In the genomic region with DNA sequence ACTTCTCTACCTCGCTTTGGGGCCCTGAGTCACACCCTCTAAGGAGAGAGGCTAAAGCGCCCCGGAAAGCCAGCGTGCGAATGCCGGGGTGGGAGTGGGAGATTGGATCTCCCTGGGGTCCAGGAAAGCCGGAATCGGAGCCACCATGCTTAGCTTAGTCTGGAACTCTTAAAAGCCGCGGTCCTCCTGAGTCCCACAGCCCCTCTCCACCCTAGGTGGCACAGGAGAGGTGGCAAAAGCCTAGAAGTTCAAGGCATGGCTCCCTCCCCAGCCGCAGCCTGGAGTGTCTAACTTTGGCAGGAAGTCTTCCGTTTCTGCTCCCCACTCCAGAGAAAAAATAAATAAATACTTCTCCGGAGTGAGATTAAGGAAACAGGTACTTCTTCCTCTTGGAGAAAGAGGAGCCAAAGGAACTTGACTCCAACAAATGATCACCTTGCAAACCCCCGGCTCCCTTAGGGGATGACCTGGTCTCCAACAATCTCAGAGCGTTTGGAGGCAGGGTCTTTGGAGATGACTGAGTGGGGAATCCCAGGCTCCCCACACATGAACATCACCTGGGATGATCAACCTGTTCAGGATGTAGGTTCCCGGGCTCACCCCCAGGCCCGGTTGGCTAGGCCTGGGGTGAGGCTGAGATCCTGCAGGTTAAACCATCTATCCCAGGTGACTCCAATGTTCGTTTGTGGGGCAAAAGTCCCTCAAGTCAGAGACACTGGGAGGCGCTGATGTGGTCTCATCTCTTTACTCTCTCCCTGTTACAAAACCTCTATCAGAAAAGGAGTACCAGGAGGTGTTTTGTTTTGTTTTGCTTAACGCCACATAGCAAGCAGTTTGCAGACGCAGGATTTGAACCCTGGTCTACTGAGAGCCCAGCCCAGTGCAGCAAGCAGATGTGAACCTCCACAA, we compare ENCODE assay signal across 10 cellular contexts. TPM values are rescaled to one million over a fixed set of nuclear protein-coding genes. Genes with fewer than 3 reads are reported as not detected.
DNase-seq lines count a peak whose midpoint lies in the region; ATAC-seq, FAIRE-seq and TF ChIP-seq lines count a peak whose summit lies in the region.
"Had no signal": no experiment of that assay in that cellular context is flagged by ENCODE, and none has a peak within 500 bp of the region (broad histone marks: within the 10 kb centered on the region; RNA-seq: fewer than 3 reads in every experiment).

No MANE protein-coding gene starts in this region.

- POLR2A ChIA-PET in activated CD4-positive, alpha-beta T cell treated with anti-CD3 and anti-CD28 coated beads, Interleukin-2, amount 10 ng/mL, durations not matched to agents 7 days and 5 days (lab: Charles Lee): interaction anchor here (0.5 kb wide), 1 partner anchor 12 kb away, joined by 3 read pairs; no protein-coding TSS in a partner anchor
- POLR2A ChIA-PET in WTC11 (lab: Charles Lee): no interaction called here

- no peak for FAIRE-seq in kidney (lab: Jason Lieb, UNC)

- intact Hi-C loops in kidney (cut with DNase I): no loop called here

- H3K9ac ChIP-seq in kidney (ENCODE audit: low read length in 2 of 2): peak overlapping the region in 1 of 2 donors; percentile 80

- peaks cover 17 to 33% of the 10 kb centered on the region in 2 donors for H3K4me1 ChIP-seq in kidney (ENCODE audit: control insufficient read depth in 1 of 2, insufficient read depth in 1 of 2, low read depth in 1 of 2, low read length in 2 of 2)
- H3K4me1 ChIP-seq in foreskin keratinocyte: no peaks in the 10 kb centered on the region

- no peaks in the 10 kb centered on the region for H3K9me3 ChIP-seq in kidney (ENCODE audit: control insufficient read depth in 1 of 2, low read length in 2 of 2)

- H3K27ac ChIP-seq in kidney (ENCODE audit: low read depth in 2 of 2, low read length in 2 of 2): peak overlapping the region; percentile 72 to 74
- H3K27ac ChIP-seq in substantia nigra (ENCODE audit: low read depth, low read length, poor library complexity, severe bottlenecking): peak overlapping the region; percentile 49
- H3K27ac ChIP-seq in foreskin keratinocyte: no peak overlapping the region

- peaks cover 57% of the 10 kb centered on the region for H3K27me3 ChIP-seq in foreskin keratinocyte

- peak overlapping the region; percentile 76 to 83 for H3K4me3 ChIP-seq in kidney (ENCODE audit: low read length in 2 of 2)

- no peaks in the 10 kb centered on the region for H3K9me3 Mint-ChIP-seq in activated CD4-positive, alpha-beta T cell treated with anti-CD3 and anti-CD28 coated beads, Interleukin-2, amount 10 ng/mL, durations not matched to agents 7 days and 5 days
- H3K9me3 Mint-ChIP-seq in WTC11: no peaks in the 10 kb centered on the region

- peak overlapping the region; percentile 84 for H3K4me3 Mint-ChIP-seq in activated CD4-positive, alpha-beta T cell treated with anti-CD3 and anti-CD28 coated beads, Interleukin-2, amount 10 ng/mL, durations not matched to agents 7 days and 5 days
- peak overlapping the region; percentile 70 for H3K4me3 Mint-ChIP-seq in WTC11

- peaks cover 18% of the 10 kb centered on the region for H3K36me3 Mint-ChIP-seq in activated CD4-positive, alpha-beta T cell treated with anti-CD3 and anti-CD28 coated beads, Interleukin-2, amount 10 ng/mL, durations not matched to agents 7 days and 5 days (ENCODE audit: low read depth)
- no peaks in the 10 kb centered on the region for H3K36me3 Mint-ChIP-seq in WTC11

- peaks cover 24% of the 10 kb centered on the region for H3K27me3 Mint-ChIP-seq in activated CD4-positive, alpha-beta T cell treated with anti-CD3 and anti-CD28 coated beads, Interleukin-2, amount 10 ng/mL, durations not matched to agents 7 days and 5 days
- peaks cover 39% of the 10 kb centered on the region for H3K27me3 Mint-ChIP-seq in WTC11 (ENCODE audit: low read depth)

- CTCF ChIA-PET in activated CD4-positive, alpha-beta T cell treated with anti-CD3 and anti-CD28 coated beads, Interleukin-2, amount 10 ng/mL, durations not matched to agents 7 days and 5 days (lab: Charles Lee): interaction anchor here (1.0 to 1.9 kb wide), 6 partner anchors 9 to 834 kb away, joined by 3 to 5 read pairs (median 3); no protein-coding TSS in a partner anchor
- CTCF ChIA-PET in WTC11 (lab: Charles Lee): interaction anchor here (1.4 to 5.0 kb wide), 2 partner anchors 35 to 39 kb away, joined by 3 to 45 read pairs; no protein-coding TSS in a partner anchor

- ATAC-seq in WTC11 (no peak), HG03135 (IDR thresholded peaks at IDR 0.05; ENCODE audit: unreplicated experiment) (no peak), GM21447 (IDR thresholded peaks at IDR 0.05; ENCODE audit: unreplicated experiment) (no peak), foreskin keratinocyte (no peak)

- H3K4me1 Mint-ChIP-seq in activated CD4-positive, alpha-beta T cell treated with anti-CD3 and anti-CD28 coated beads, Interleukin-2, amount 10 ng/mL, durations not matched to agents 7 days and 5 days: peaks cover 74% of the 10 kb centered on the region
- peaks cover 34% of the 10 kb centered on the region for H3K4me1 Mint-ChIP-seq in WTC11

- TF ChIP-seq CTCF in WTC11 (IDR thresholded peaks at IDR 0.05): no peak
- TF ChIP-seq CTCF in kidney (IDR thresholded peaks at IDR 0.05; ENCODE audit: borderline replicate concordance, extremely low read depth, insufficient read depth): no peak
- no peak for TF ChIP-seq CTCF in foreskin keratinocyte (conservative IDR thresholded peaks at IDR 0.05)

- H3K27ac Mint-ChIP-seq in activated CD4-positive, alpha-beta T cell treated with anti-CD3 and anti-CD28 coated beads, Interleukin-2, amount 10 ng/mL, durations not matched to agents 7 days and 5 days: peak overlapping the region; percentile 43
- no peak overlapping the region for H3K27ac Mint-ChIP-seq in WTC11

- DNase-seq in activated CD4-positive, alpha-beta T cell treated with anti-CD3 and anti-CD28 coated beads, Interleukin-2, amount 10 ng/mL, durations not matched to agents 7 days and 5 days: no peak
- DNase-seq in activated CD4-positive, alpha-beta T cell treated with anti-CD3 and anti-CD28 coated beads for 1 hour: no peak
- DNase-seq in WTC11 (ENCODE audit: low spot score) (no peak), kidney (no peak), substantia nigra (lab: John Stamatoyannopoulos, UW) (no peak), foreskin keratinocyte (no peak)
- DNase-seq: NCI-H1930; stimulated activated CD4-positive, alpha-beta T cell treated with anti-CD3 and anti-CD28 coated beads, Interleukin-1b, Interleukin-23, amount 100 ng/mL, for 48 hours had no signal

- no peaks in the 10 kb centered on the region for H3K36me3 ChIP-seq in kidney (ENCODE audit: control insufficient read depth in 1 of 2, insufficient read depth in 2 of 2, low read length in 2 of 2)

TF ChIP-seq in WTC11, 78 proteins besides CTCF, POLR2A, EP300 and RAD21 (continues in another document):
- TF ChIP-seq ZNF671 (CRISPR knock-in tag; IDR thresholded peaks at IDR 0.05) (no peak), CREB1 (CRISPR knock-in tag; IDR thresholded peaks at IDR 0.05) (no peak), IRF1 (CRISPR knock-in tag; IDR thresholded peaks at IDR 0.05) (no peak), NR1H2 (CRISPR knock-in tag; IDR thresholded peaks at IDR 0.05) (no peak), NR3C1 (CRISPR knock-in tag; conservative IDR thresholded peaks at IDR 0.05; ENCODE audit: low read depth) (no peak), HMGA2 (CRISPR knock-in tag; IDR thresholded peaks at IDR 0.05) (no peak), GRHL2 (CRISPR knock-in tag; IDR thresholded peaks at IDR 0.05; ENCODE audit: insufficient replicate concordance, severe bottlenecking) (no peak), NR2C2 (CRISPR knock-in tag; IDR thresholded peaks at IDR 0.05) (no peak), ZNF425 (CRISPR knock-in tag; conservative IDR thresholded peaks at IDR 0.05) (no peak)

RNA-seq across cellular contexts. Expression of gene CIITA, which starts 2.9 kb away (rescaled TPM):
- total RNA-seq in activated CD4-positive, alpha-beta T cell treated with anti-CD3 and anti-CD28 coated beads, Interleukin-2, amount 10 ng/mL, durations not matched to agents 7 days and 5 days: 10 to 100 TPM; 21.5 to 24.6 TPM
- total RNA-seq in WTC11 (2021) (0.21 to 0.27 TPM (median 0.26 TPM) in 3 replicates), kidney (50.5 TPM), foreskin keratinocyte (0.07 TPM in 1 of 2 replicates, not detected in the other)
- polyA plus RNA-seq in kidney (ENCODE audit: insufficient read depth, low read depth, low replicate concordance) (8.3 TPM), foreskin keratinocyte (0.03 and 0.06 TPM in 2 replicates)

Comparison
In these comparisons a context has a peak if more than half of its experiments do, and no peak if none do; other contexts are left out.
1. RNA of gene CIITA, which starts 2.9 kb away (total RNA-seq): 50.5 TPM in kidney (single experiment) and 21.5 to 24.6 TPM in activated CD4-positive, alpha-beta T cell treated with anti-CD3 and anti-CD28 coated beads, Interleukin-2, amount 10 ng/mL, durations not matched to agents 7 days and 5 days; 0.21 to 0.27 TPM in WTC11 and 0.07 TPM in foreskin keratinocyte; every median in the first group is over 10 times any median in the second.